In genomic region chr1:228143480-228144212, GRCh38 we compare ENCODE assay signal across 13 cellular contexts. TPM values are rescaled to one million over a fixed set of nuclear protein-coding genes. Genes with fewer than 3 reads are reported as not detected.
DNase-seq lines count a peak whose midpoint lies in the region; ATAC-seq and TF ChIP-seq lines count a peak whose summit lies in the region.
"Had no signal": no experiment of that assay in that cellular context is flagged by ENCODE, and none has a peak within 500 bp of the region (broad histone marks: within the 10 kb centered on the region; RNA-seq: fewer than 3 reads in every experiment).

No MANE protein-coding gene starts in this region.

- peaks cover 41% of the 10 kb centered on the region for H3K36me3 Mint-ChIP-seq in central memory CD8-positive, alpha-beta T cell (ENCODE audit: insufficient read depth)
- no peaks in the 10 kb centered on the region for H3K36me3 Mint-ChIP-seq in osteocyte (ENCODE audit: unreplicated experiment)

- peaks cover 4 to 31% of the 10 kb centered on the region in 2 experiments for H3K36me3 ChIP-seq in SK-N-SH (replicated peaks in 1 of 2; ENCODE audit: control insufficient read depth in 1 of 2, insufficient read depth in 2 of 2, low read length in 1 of 2)
- H3K36me3 ChIP-seq: cardiac muscle cell had no signal

- TF ChIP-seq EP300 in SK-N-SH (IDR thresholded peaks at IDR 0.05; ENCODE audit: borderline replicate concordance in 1 of 2, low read depth in 1 of 2, low read length in 1 of 2) = no peak

- CTCF ChIA-PET in SK-N-SH (lab: Yijun Ruan, JAX) = interaction anchor here (1.7 to 5.4 kb wide), 2 partner anchors 13 to 22 kb away, joined by 5 to 24 read pairs; partner anchors contain the start of gene IBA57

- H3K4me2 ChIP-seq in SK-N-SH = peak overlapping the region; percentile 100; the same call in 1 of the 2 replicates

- no peaks in the 10 kb centered on the region for H3K9me3 ChIP-seq in SK-N-SH
- H3K9me3 ChIP-seq: SJSA1 had no signal

- H3F3A ChIP-seq in SK-N-SH (replicated peaks; ENCODE audit: insufficient read depth) = no peaks in the 10 kb centered on the region

- 90% methylated on average over 13 of the region's 13 CpGs for WGBS in SK-N-SH (ENCODE audit: low lambda C conversion rate)

- no peak for TF ChIP-seq CTCF in SK-N-SH (IDR thresholded peaks at IDR 0.05)
- no peak for TF ChIP-seq CTCF in osteocyte (IDR thresholded peaks at IDR 0.05)

- no peak overlapping the region for H3K27ac ChIP-seq in SK-N-SH (ENCODE audit: low read depth in 2 of 2, low read length in 1 of 2)
- H3K27ac ChIP-seq: 22Rv1, cardiac muscle cell, SJSA1 had no signal

- no peaks in the 10 kb centered on the region for H3K9me2 ChIP-seq in SK-N-SH

- POLR2A ChIA-PET in SK-N-SH (lab: Yijun Ruan, JAX) = interaction anchor here (1.1 kb wide), 1 partner anchor 9 kb away, joined by 3 read pairs; no protein-coding TSS in a partner anchor

- H2AFZ ChIP-seq in SK-N-SH (ENCODE audit: low read depth) = no peak overlapping the region

- peaks cover 32% of the 10 kb centered on the region for H3K4me1 Mint-ChIP-seq in central memory CD8-positive, alpha-beta T cell
- H3K4me1 Mint-ChIP-seq in osteocyte (ENCODE audit: unreplicated experiment) = peaks cover 36% of the 10 kb centered on the region

- peaks cover 69% of the 10 kb centered on the region for H4K20me1 ChIP-seq in SK-N-SH (ENCODE audit: insufficient read depth)

- no peaks in the 10 kb centered on the region for H3K9me3 Mint-ChIP-seq in central memory CD8-positive, alpha-beta T cell
- no peaks in the 10 kb centered on the region for H3K9me3 Mint-ChIP-seq in osteocyte (ENCODE audit: unreplicated experiment)

- H3K4me3 ChIP-seq in SK-N-SH (ENCODE audit: low read depth in 2 of 2, low read length in 1 of 2) = no peak overlapping the region
- H3K4me3 ChIP-seq: cardiac muscle cell, SJSA1 had no signal

- H3K4me1 ChIP-seq in SK-N-SH (ENCODE audit: control insufficient read depth in 1 of 2, insufficient read depth in 2 of 2, low read depth in 1 of 2, low read length in 1 of 2) = peaks cover 23% of the 10 kb centered on the region in 2 experiments; a peak in 2 of 4 replicates

- TF ChIP-seq RAD21 in SK-N-SH (IDR thresholded peaks at IDR 0.05; ENCODE audit: low read length) = no peak

- ATAC-seq in SK-N-SH treated with all-trans-retinoic acid at 6 μM for 48 hours = no peak
- no peak for ATAC-seq in central memory CD8-positive, alpha-beta T cell (replicated peaks; ENCODE audit: extremely low read depth, poor library complexity, severe bottlenecking)
- no peak for ATAC-seq in GM21619 (IDR thresholded peaks at IDR 0.05; ENCODE audit: unreplicated experiment)
- ATAC-seq in HG03025 (IDR thresholded peaks at IDR 0.05; ENCODE audit: low FRiP score, unreplicated experiment) = no peak
- no peak for ATAC-seq in GM21825 (IDR thresholded peaks at IDR 0.05; ENCODE audit: unreplicated experiment)

- peak overlapping the region; percentile 96 for H3K4me3 Mint-ChIP-seq in central memory CD8-positive, alpha-beta T cell
- H3K4me3 Mint-ChIP-seq in osteocyte (ENCODE audit: unreplicated experiment) = peak overlapping the region; percentile 1

- H3K27me3 Mint-ChIP-seq in central memory CD8-positive, alpha-beta T cell = no peaks in the 10 kb centered on the region
- H3K27me3 Mint-ChIP-seq in osteocyte (ENCODE audit: unreplicated experiment) = no peaks in the 10 kb centered on the region

- H3K9ac ChIP-seq in SK-N-SH = no peak overlapping the region

- no peaks in the 10 kb centered on the region for H3K27me3 ChIP-seq in SK-N-SH (ENCODE audit: insufficient read depth)
- H3K27me3 ChIP-seq: cardiac muscle cell, SJSA1 had no signal

- peak overlapping the region; percentile 93 for H3K27ac Mint-ChIP-seq in central memory CD8-positive, alpha-beta T cell (ENCODE audit: low read depth)
- H3K27ac Mint-ChIP-seq in osteocyte (ENCODE audit: unreplicated experiment) = no peak overlapping the region

- H3K79me2 ChIP-seq in SK-N-SH (ENCODE audit: insufficient read depth) = peaks cover 69% of the 10 kb centered on the region

- DNase-seq in SK-N-SH (peak; percentile 15), HuH-7.5 (ENCODE audit: low spot score) (peak; percentile 16), osteocyte (ENCODE audit: extremely low spot score, unreplicated experiment) (no peak)
- peak in 1 of 2 donors; percentile 12 for DNase-seq in central memory CD8-positive, alpha-beta T cell (ENCODE audit: low spot score in 2 of 2)
- DNase-seq: DMS79; stimulated activated CD4-positive, alpha-beta T cell treated with anti-CD3 and anti-CD28 coated beads, Interleukin-12 subunit alpha, Interleukin-12 subunit beta, amount 100 ng/mL, for 4 hours had no signal

TF ChIP-seq in SK-N-SH, 30 proteins besides CTCF, POLR2A, EP300 and RAD21:
- TF ChIP-seq TAF1 (IDR thresholded peaks at IDR 0.05; ENCODE audit: borderline replicate concordance, low read depth, low read length) (no peak), FOXM1 (IDR thresholded peaks at IDR 0.05; ENCODE audit: low read depth) (no peak), SIN3A (IDR thresholded peaks at IDR 0.05; ENCODE audit: borderline replicate concordance, low read depth, low read length) (no peak), MXI1 (IDR thresholded peaks at IDR 0.05; ENCODE audit: low read depth, low read length) (no peak), YY1 (IDR thresholded peaks at IDR 0.05; ENCODE audit: low read depth) (no peak), USF2 (IDR thresholded peaks at IDR 0.05; ENCODE audit: borderline replicate concordance, low read depth, low read length) (no peak), NFIC (IDR thresholded peaks at IDR 0.05; ENCODE audit: borderline replicate concordance) (no peak)
TF ChIP-seq in SK-N-SH: peak in this region for 0.

TF ChIP-seq in SK-N-SH treated with all-trans-retinoic acid at 6 μM for 48 hours, 23 proteins besides CTCF, POLR2A, EP300 and RAD21:
- TF ChIP-seq ZNF8 (CRISPR knock-in tag; IDR thresholded peaks at IDR 0.05) (no peak), SNAI2 (CRISPR knock-in tag; IDR thresholded peaks at IDR 0.05) (no peak), ZFP30 (CRISPR knock-in tag; IDR thresholded peaks at IDR 0.05) (no peak), CSDC2 (CRISPR knock-in tag; IDR thresholded peaks at IDR 0.05) (no peak), ESRRG (CRISPR knock-in tag; IDR thresholded peaks at IDR 0.05) (no peak), ZC3H10 (CRISPR knock-in tag; IDR thresholded peaks at IDR 0.05) (no peak), ZNF565 (CRISPR knock-in tag; conservative IDR thresholded peaks at IDR 0.05; ENCODE audit: low read depth) (no peak), ZNF70 (CRISPR knock-in tag; IDR thresholded peaks at IDR 0.05) (no peak), GLIS3 (CRISPR knock-in tag; IDR thresholded peaks at IDR 0.05) (no peak), BACH2 (CRISPR knock-in tag; IDR thresholded peaks at IDR 0.05; ENCODE audit: borderline replicate concordance) (no peak)
- TF ChIP-seq, protein P1, sequence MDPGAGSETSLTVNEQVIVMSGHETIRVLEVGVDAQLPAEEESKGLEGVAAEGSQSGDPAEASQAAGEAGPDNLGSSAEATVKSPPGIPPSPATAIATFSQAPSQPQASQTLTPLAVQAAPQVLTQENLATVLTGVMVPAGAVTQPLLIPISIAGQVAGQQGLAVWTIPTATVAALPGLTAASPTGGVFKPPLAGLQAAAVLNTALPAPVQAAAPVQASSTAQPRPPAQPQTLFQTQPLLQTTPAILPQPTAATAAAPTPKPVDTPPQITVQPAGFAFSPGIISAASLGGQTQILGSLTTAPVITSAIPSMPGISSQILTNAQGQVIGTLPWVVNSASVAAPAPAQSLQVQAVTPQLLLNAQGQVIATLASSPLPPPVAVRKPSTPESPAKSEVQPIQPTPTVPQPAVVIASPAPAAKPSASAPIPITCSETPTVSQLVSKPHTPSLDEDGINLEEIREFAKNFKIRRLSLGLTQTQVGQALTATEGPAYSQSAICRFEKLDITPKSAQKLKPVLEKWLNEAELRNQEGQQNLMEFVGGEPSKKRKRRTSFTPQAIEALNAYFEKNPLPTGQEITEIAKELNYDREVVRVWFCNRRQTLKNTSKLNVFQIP (CRISPR knock-in tag; IDR thresholded peaks at IDR 0.05; ENCODE audit: borderline replicate concordance, low read depth) = no peak

RNA-seq across cellular contexts. Expression of gene GUK1, which starts 3.6 kb away (rescaled TPM):
- 717 and 742 TPM in 2 replicates for polyA plus RNA-seq in SK-N-SH (2012; rRNA removed)
- polyA plus RNA-seq in SK-N-SH (2012; cell fraction: cytosol; rRNA removed) = 457 and 681 TPM in 2 replicates
- polyA plus RNA-seq in SK-N-SH (2012; cell fraction: nucleus; rRNA removed) = 521 and 537 TPM in 2 replicates
- total RNA-seq in osteocyte = 150 and 166 TPM in 2 replicates

RNA-seq across cellular contexts. Expression of gene GJC2, which starts 6.1 kb away (rescaled TPM):
- 0.92 and 0.97 TPM in 2 replicates for polyA plus RNA-seq in SK-N-SH (2012; rRNA removed)
- 0.50 and 0.69 TPM in 2 replicates for polyA plus RNA-seq in SK-N-SH (2012; cell fraction: cytosol; rRNA removed)
- polyA plus RNA-seq in SK-N-SH (2012; cell fraction: nucleus; rRNA removed) = 2.1 and 2.9 TPM in 2 replicates
- 1.6 TPM in 2 replicates for total RNA-seq in osteocyte

RNA-seq across cellular contexts. Expression of gene IBA57, which starts 22.0 kb away (rescaled TPM):
- polyA plus RNA-seq in SK-N-SH (2012; rRNA removed) = 1.8 TPM in 2 replicates
- polyA plus RNA-seq in SK-N-SH (2012; cell fraction: cytosol; rRNA removed) = 0.86 and 1.1 TPM in 2 replicates
- 4.4 TPM in 2 replicates for polyA plus RNA-seq in SK-N-SH (2012; cell fraction: nucleus; rRNA removed)
- total RNA-seq in osteocyte = 8.1 TPM in 2 replicates

RNA-seq across cellular contexts. Expression of gene MRPL55, which starts 34.5 kb away (rescaled TPM):
- polyA plus RNA-seq in SK-N-SH (2012; rRNA removed) = 70.3 and 75.3 TPM in 2 replicates
- polyA plus RNA-seq in SK-N-SH (2012; cell fraction: cytosol; rRNA removed) = 27.2 and 49.1 TPM in 2 replicates
- 185 and 306 TPM in 2 replicates for polyA plus RNA-seq in SK-N-SH (2012; cell fraction: nucleus; rRNA removed)
- 46.1 and 47.4 TPM in 2 replicates for total RNA-seq in osteocyte

RNA-seq across cellular contexts. Expression of gene C1orf35, which starts 40.5 kb away (rescaled TPM):
- polyA plus RNA-seq in SK-N-SH (2012; rRNA removed) = 28.6 and 42.9 TPM in 2 replicates
- 17.8 and 24.9 TPM in 2 replicates for polyA plus RNA-seq in SK-N-SH (2012; cell fraction: cytosol; rRNA removed)
- 107 and 195 TPM in 2 replicates for polyA plus RNA-seq in SK-N-SH (2012; cell fraction: nucleus; rRNA removed)
- 13.0 and 13.6 TPM in 2 replicates for total RNA-seq in osteocyte
